In genomic region chrX:24150051-24150790, GRCh38 we compare ENCODE assay signal across 8 cellular contexts. TPM values are rescaled to one million over a fixed set of nuclear protein-coding genes. Genes with fewer than 3 reads are reported as not detected.
DNase-seq lines count a peak whose midpoint lies in the region; ATAC-seq, FAIRE-seq and TF ChIP-seq lines count a peak whose summit lies in the region.

No MANE protein-coding gene starts in this region.

- peak; percentile 22 for TF ChIP-seq CTCF in MM.1S (IDR thresholded peaks at IDR 0.05; ENCODE audit: low read length)
- TF ChIP-seq CTCF in SK-N-SH (IDR thresholded peaks at IDR 0.05), result peak; percentile 45
- TF ChIP-seq CTCF in pancreas (IDR thresholded peaks at IDR 0.05), result peak in 3 of 4 donors; percentile 17 to 37 (median 22)
- peak; percentile 36 to 48 for TF ChIP-seq CTCF in tibial artery (IDR thresholded peaks at IDR 0.05)

- peak overlapping the region; percentile 95 for H3K4me3 Mint-ChIP-seq in activated naive CD8-positive, alpha-beta T cell

- H3K4me1 ChIP-seq in MM.1S (ENCODE audit: low read length), result peaks cover 26% of the 10 kb centered on the region; the same call in 1 of the 2 replicates
- H3K4me1 ChIP-seq in SK-N-SH (ENCODE audit: control insufficient read depth in 1 of 2, insufficient read depth in 2 of 2, low read depth in 1 of 2, low read length in 1 of 2), result peaks cover 32 to 69% of the 10 kb centered on the region in 2 experiments
- peaks cover 20 to 70% (median 58%) of the 10 kb centered on the region in 3 donors for H3K4me1 ChIP-seq in pancreas
- peaks cover 0 to 56% (median 30%) of the 10 kb centered on the region in 4 donors for H3K4me1 ChIP-seq in tibial artery

- H3K36me3 ChIP-seq in MM.1S (replicated peaks; ENCODE audit: insufficient read depth, low read length), result no peaks in the 10 kb centered on the region
- peaks cover 0 to 5% of the 10 kb centered on the region in 2 experiments for H3K36me3 ChIP-seq in SK-N-SH (replicated peaks in 1 of 2; ENCODE audit: control insufficient read depth in 1 of 2, insufficient read depth in 2 of 2, low read length in 1 of 2)
- no peaks in the 10 kb centered on the region for H3K36me3 ChIP-seq in pancreas
- no peaks in the 10 kb centered on the region for H3K36me3 ChIP-seq in tibial artery

- POLR2A ChIA-PET in SK-N-SH (lab: Yijun Ruan, JAX), result interaction anchor here (1.2 kb wide), 1 partner anchor 132 kb away, joined by 4 read pairs; no protein-coding TSS in a partner anchor

- H2AFZ ChIP-seq in MM.1S (ENCODE audit: low read length) (no peak overlapping the region), SK-N-SH (ENCODE audit: low read depth) (no peak overlapping the region; the same call in 1 of the 2 replicates)

- H3K27me3 ChIP-seq in MM.1S (replicated peaks; ENCODE audit: insufficient read depth, low read length), result no peaks in the 10 kb centered on the region
- H3K27me3 ChIP-seq in SK-N-SH (ENCODE audit: insufficient read depth), result no peaks in the 10 kb centered on the region
- H3K27me3 ChIP-seq in pancreas, result no peaks in the 10 kb centered on the region
- no peaks in the 10 kb centered on the region for H3K27me3 ChIP-seq in tibial artery

- intact Hi-C loops in head of caudate nucleus (cut with DNase I), result loop anchor here (1.0 to 10.0 kb wide), 3 partner anchors 85 to 243 kb away; partner anchors contain the start of genes APOO, CXorf58 and EIF2S3
- intact Hi-C loops in pancreas (cut with DNase I), result loop anchor here in 1 of 3 donors (2.0 kb wide), 1 partner anchor 31 kb away; no protein-coding TSS in a partner anchor
- intact Hi-C loops in tibial artery (cut with DNase I; ENCODE audit: low total_unique reads), result loop anchor here (10.0 kb wide), 1 partner anchor 245 kb away; the partner anchor contains the start of genes APOO and CXorf58

- peaks cover 30% of the 10 kb centered on the region for H3F3A ChIP-seq in MM.1S (ENCODE audit: insufficient read depth, low read length)
- peaks cover 52% of the 10 kb centered on the region for H3F3A ChIP-seq in SK-N-SH (replicated peaks; ENCODE audit: insufficient read depth)

- CTCF ChIA-PET in SK-N-SH (lab: Yijun Ruan, JAX), result interaction anchor here (1.2 to 1.6 kb wide), 3 partner anchors 15 to 96 kb away, joined by 3 to 7 read pairs (median 3); partner anchors contain the start of gene EIF2S3

- H3K9me3 Mint-ChIP-seq in activated naive CD8-positive, alpha-beta T cell (ENCODE audit: low read depth), result no peaks in the 10 kb centered on the region

- peak overlapping the region; percentile 98 for H3K4me3 ChIP-seq in GM08714 (ENCODE audit: low read length)
- H3K4me3 ChIP-seq in MM.1S (ENCODE audit: low read length), result peak overlapping the region; percentile 71
- peak overlapping the region; percentile 86 to 95 for H3K4me3 ChIP-seq in SK-N-SH (ENCODE audit: low read depth in 2 of 2, low read length in 1 of 2)
- H3K4me3 ChIP-seq in pancreas, result peak overlapping the region; percentile 60 to 80 (median 66)
- H3K4me3 ChIP-seq in tibial artery, result peak overlapping the region; percentile 66 to 72

- H3K27ac ChIP-seq in MM.1S (ENCODE audit: low read length), result peak overlapping the region; percentile 79; the same call in 1 of the 2 replicates
- peak overlapping the region; percentile 95 to 98 for H3K27ac ChIP-seq in SK-N-SH (ENCODE audit: low read depth in 2 of 2, low read length in 1 of 2)
- peak overlapping the region; percentile 98 to 99 (median 98) for H3K27ac ChIP-seq in pancreas
- H3K27ac ChIP-seq in tibial artery, result peak overlapping the region; percentile 97 to 98

- H3K4me1 Mint-ChIP-seq in activated naive CD8-positive, alpha-beta T cell (ENCODE audit: low read depth), result peaks cover 56% of the 10 kb centered on the region

- H3K9ac ChIP-seq in MM.1S (ENCODE audit: low read length) (peak overlapping the region; percentile 71), SK-N-SH (peak overlapping the region; percentile 96)

- WGBS in SK-N-SH (ENCODE audit: low lambda C conversion rate), result under 1% methylated on average over 21 of the region's 79 CpGs
- WGBS in pancreas, 2 donors, result 0% methylated on average over 61 to 77 of the region's 79 CpGs

- no peaks in the 10 kb centered on the region for H3K27me3 Mint-ChIP-seq in activated naive CD8-positive, alpha-beta T cell

- H4K20me1 ChIP-seq in MM.1S (ENCODE audit: insufficient read depth, low read length), result peaks cover 12% of the 10 kb centered on the region
- H4K20me1 ChIP-seq in SK-N-SH (ENCODE audit: insufficient read depth), result peaks cover 49% of the 10 kb centered on the region

- H3K9me3 ChIP-seq in MM.1S (replicated peaks; ENCODE audit: insufficient read depth, low read length), result no peaks in the 10 kb centered on the region
- H3K9me3 ChIP-seq in SK-N-SH, result no peaks in the 10 kb centered on the region
- no peaks in the 10 kb centered on the region for H3K9me3 ChIP-seq in pancreas
- no peaks in the 10 kb centered on the region for H3K9me3 ChIP-seq in tibial artery

- H3K36me3 Mint-ChIP-seq in activated naive CD8-positive, alpha-beta T cell, result peaks cover 6% of the 10 kb centered on the region

- peak; percentile 38 for TF ChIP-seq RAD21 in SK-N-SH (IDR thresholded peaks at IDR 0.05; ENCODE audit: low read length)

- no peaks in the 10 kb centered on the region for H3K9me2 ChIP-seq in MM.1S (replicated peaks; ENCODE audit: insufficient read depth, low read length)
- H3K9me2 ChIP-seq in SK-N-SH, result no peaks in the 10 kb centered on the region

- H3K27ac Mint-ChIP-seq in activated naive CD8-positive, alpha-beta T cell, result peak overlapping the region; percentile 87

- DNase-seq in HCEC 1CT, result peak; percentile 81
- DNase-seq in MM.1S, result peak; percentile 80
- DNase-seq in SK-N-SH, result peak; percentile 98
- peak; percentile 55 to 96 (median 91) for DNase-seq in head of caudate nucleus
- DNase-seq in pancreas, result peak; percentile 85 to 96 (median 94)
- peak; percentile 80 to 90 for DNase-seq in tibial artery

- no peak for FAIRE-seq in pancreas (lab: Jason Lieb, UNC)

- H3K4me2 ChIP-seq in MM.1S (ENCODE audit: low read depth, low read length) (peak overlapping the region; percentile 86), SK-N-SH (peak overlapping the region; percentile 85)

- peak; percentile 82 to 87 (median 84) for ATAC-seq in pancreas

- TF ChIP-seq EP300 in SK-N-SH (IDR thresholded peaks at IDR 0.05; ENCODE audit: borderline replicate concordance in 1 of 2, low read depth in 1 of 2, low read length in 1 of 2), result peak in 1 of 2 experiments; percentile 63; a peak in 1 of 4 replicates

- H3K79me2 ChIP-seq in MM.1S (ENCODE audit: low read length) (peaks cover 49% of the 10 kb centered on the region), SK-N-SH (ENCODE audit: insufficient read depth) (peaks cover 49% of the 10 kb centered on the region)

TF ChIP-seq in SK-N-SH, 30 proteins besides CTCF, POLR2A, EP300 and RAD21 (continues in another document):
- peak; percentile 19; the same call in 1 of the 2 replicates for TF ChIP-seq SIN3A (IDR thresholded peaks at IDR 0.05; ENCODE audit: borderline replicate concordance, low read depth, low read length)
- no peak for TF ChIP-seq GATA2 (CRISPR knock-in tag; IDR thresholded peaks at IDR 0.05)
- TF ChIP-seq USF2 (IDR thresholded peaks at IDR 0.05; ENCODE audit: borderline replicate concordance, low read depth, low read length), result no peak
- TF ChIP-seq FOXJ3 (CRISPR knock-in tag; IDR thresholded peaks at IDR 0.05), result no peak
- TF ChIP-seq TEAD4 (IDR thresholded peaks at IDR 0.05; ENCODE audit: borderline replicate concordance, insufficient read depth), result 0 out of 2 replicates have a peak, but pooled peaks have one; percentile 30
- peak; percentile 96 for TF ChIP-seq YY1 (IDR thresholded peaks at IDR 0.05; ENCODE audit: low read depth)
- TF ChIP-seq RXRA (IDR thresholded peaks at IDR 0.05; ENCODE audit: borderline replicate concordance, low read depth), result no peak
- TF ChIP-seq ELF1 (IDR thresholded peaks at IDR 0.05), result peak; percentile 15; the same call in 1 of the 2 replicates
- no peak for TF ChIP-seq RFX5 (IDR thresholded peaks at IDR 0.05; ENCODE audit: low read length)
- no peak for TF ChIP-seq NFIC (IDR thresholded peaks at IDR 0.05; ENCODE audit: borderline replicate concordance)
- peak; percentile 13; the same call in 1 of the 2 replicates for TF ChIP-seq PBX3 (IDR thresholded peaks at IDR 0.05)
- no peak for TF ChIP-seq JUND (IDR thresholded peaks at IDR 0.05)
- peak; percentile 34; the same call in 1 of the 2 replicates for TF ChIP-seq MAX (IDR thresholded peaks at IDR 0.05; ENCODE audit: low read depth)
- TF ChIP-seq FOSL2 (IDR thresholded peaks at IDR 0.05; ENCODE audit: borderline replicate concordance, low read depth), result no peak
- TF ChIP-seq CHD2 (IDR thresholded peaks at IDR 0.05; ENCODE audit: low read length, partially characterized antibody), result peak; percentile 64
- TF ChIP-seq MXI1 (IDR thresholded peaks at IDR 0.05; ENCODE audit: low read depth, low read length), result peak; percentile 56; the same call in 1 of the 2 replicates

RNA-seq across cellular contexts. Expression of gene ZFX, which starts 0.7 kb away (rescaled TPM):
- 9.0 and 11.9 TPM in 2 replicates for polyA plus RNA-seq in SK-N-SH (2012; rRNA removed)
- 10.7 and 13.0 TPM in 2 replicates for polyA plus RNA-seq in SK-N-SH (2012; cell fraction: cytosol; rRNA removed)
- 11.9 and 20.4 TPM in 2 replicates for polyA plus RNA-seq in SK-N-SH (2012; cell fraction: nucleus; rRNA removed)
- total RNA-seq in pancreas, result 10 to 100 TPM; 19.0 to 40.3 (median 26.4) TPM
- 1 to 10 TPM; 4.4 to 8.8 TPM for polyA plus RNA-seq in pancreas

Comparison
In these comparisons a context has a peak if more than half of its experiments do, and no peak if none do; other contexts are left out.
1. Peak in every context shown above with its lines: DNase-seq, ATAC-seq, H3K4me3 ChIP-seq and H3K27ac ChIP-seq.